3 cellular contexts compared by ENCODE assay signal in genomic region chr3:126973814-126974213, GRCh38.
"Had no signal": no experiment of that assay in that cellular context is flagged by ENCODE, and none has a peak within 500 bp of the region (broad histone marks: within the 10 kb centered on the region; RNA-seq: fewer than 3 reads in every experiment).

No MANE protein-coding gene starts in this region.

- ATAC-seq: GM12878 had no signal

- DNase-seq: GDM1, GF-D8 had no signal

- H3K4me3 ChIP-seq: GM12878 had no signal
